1 cellular context compared by ENCODE assay signal in genomic region chr7:1936531-1937251, GRCh38.
TF ChIP-seq lines count a peak whose summit lies in the region.

No MANE protein-coding gene starts in this region.

TF ChIP-seq in IMR-90, 13 proteins besides CTCF, POLR2A, EP300 and RAD21 (continued from another document):
- TF ChIP-seq, protein P1, sequence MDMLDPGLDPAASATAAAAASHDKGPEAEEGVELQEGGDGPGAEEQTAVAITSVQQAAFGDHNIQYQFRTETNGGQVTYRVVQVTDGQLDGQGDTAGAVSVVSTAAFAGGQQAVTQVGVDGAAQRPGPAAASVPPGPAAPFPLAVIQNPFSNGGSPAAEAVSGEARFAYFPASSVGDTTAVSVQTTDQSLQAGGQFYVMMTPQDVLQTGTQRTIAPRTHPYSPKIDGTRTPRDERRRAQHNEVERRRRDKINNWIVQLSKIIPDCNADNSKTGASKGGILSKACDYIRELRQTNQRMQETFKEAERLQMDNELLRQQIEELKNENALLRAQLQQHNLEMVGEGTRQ (IDR thresholded peaks at IDR 0.05; ENCODE audit: low read depth, low read length), result no peak
- TF ChIP-seq NFE2L2 (IDR thresholded peaks at IDR 0.05; ENCODE audit: low read depth, low read length) (no peak), MAZ (IDR thresholded peaks at IDR 0.05; ENCODE audit: borderline replicate concordance, low read depth, low read length) (no peak), FOS (IDR thresholded peaks at IDR 0.05; ENCODE audit: low read depth, low read length) (no peak)
- TF ChIP-seq, protein P2, sequence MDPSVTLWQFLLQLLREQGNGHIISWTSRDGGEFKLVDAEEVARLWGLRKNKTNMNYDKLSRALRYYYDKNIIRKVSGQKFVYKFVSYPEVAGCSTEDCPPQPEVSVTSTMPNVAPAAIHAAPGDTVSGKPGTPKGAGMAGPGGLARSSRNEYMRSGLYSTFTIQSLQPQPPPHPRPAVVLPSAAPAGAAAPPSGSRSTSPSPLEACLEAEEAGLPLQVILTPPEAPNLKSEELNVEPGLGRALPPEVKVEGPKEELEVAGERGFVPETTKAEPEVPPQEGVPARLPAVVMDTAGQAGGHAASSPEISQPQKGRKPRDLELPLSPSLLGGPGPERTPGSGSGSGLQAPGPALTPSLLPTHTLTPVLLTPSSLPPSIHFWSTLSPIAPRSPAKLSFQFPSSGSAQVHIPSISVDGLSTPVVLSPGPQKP (IDR thresholded peaks at IDR 0.05; ENCODE audit: borderline replicate concordance, low read depth, low read length), result no peak
